In the genomic region with DNA sequence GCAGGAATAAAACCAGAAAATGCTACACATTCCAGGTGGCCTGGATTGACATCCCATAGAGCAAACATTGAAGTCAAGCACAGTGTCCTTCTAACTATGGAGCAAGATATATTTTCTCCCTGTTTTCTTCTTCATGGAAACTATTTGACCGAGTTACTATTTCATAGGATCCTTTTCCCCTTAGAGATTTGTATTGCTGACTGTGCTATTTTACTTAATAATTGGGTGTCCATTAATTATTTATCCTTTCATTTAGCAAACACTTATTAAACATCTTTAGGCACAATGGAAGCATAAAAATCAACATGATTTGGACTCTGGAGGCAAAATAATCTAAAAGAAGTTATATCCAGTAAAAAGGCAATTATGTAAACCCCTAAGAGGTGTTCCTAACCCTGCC, we compare ENCODE assay signal across 26 cellular contexts.
"Had no signal": no experiment of that assay in that cellular context is flagged by ENCODE, and none has a peak within 500 bp of the region (broad histone marks: within the 10 kb centered on the region; RNA-seq: fewer than 3 reads in every experiment).

No MANE protein-coding gene starts in this region.

- H3K9me3 ChIP-seq: ovary, psoas muscle, sigmoid colon, thoracic aorta, thyroid gland, tibial nerve, vagina had no signal

- H3K36me3 ChIP-seq: neural progenitor cell, ovary, sigmoid colon, stomach, thoracic aorta, thyroid gland, tibial nerve, upper lobe of left lung, vagina had no signal

- H3K4me3 ChIP-seq: neural progenitor cell, ovary, psoas muscle, sigmoid colon, stomach, thoracic aorta, thyroid gland, tibial nerve, upper lobe of left lung, vagina had no signal

- H3K27ac ChIP-seq: neural progenitor cell, ovary, parathyroid adenoma, psoas muscle, sigmoid colon, stomach, thoracic aorta, thyroid gland, tibial nerve, upper lobe of left lung, vagina had no signal

- H3K4me1 ChIP-seq: neural progenitor cell, parathyroid adenoma, psoas muscle, sigmoid colon, stomach, thyroid gland, tibial nerve, vagina had no signal

- H3K79me2 ChIP-seq: parathyroid adenoma had no signal

- H3K9ac ChIP-seq: neural progenitor cell, parathyroid adenoma had no signal

- H3K4me2 ChIP-seq: neural progenitor cell had no signal

- FAIRE-seq: small intestine, urothelium cell line had no signal

- DNase-seq: naive thymus-derived CD4-positive, alpha-beta T cell; natural killer cell; occipital lobe; ovary; posterior cingulate gyrus; psoas muscle; right cardiac atrium; sigmoid colon; small intestine; stimulated activated CD4-positive, alpha-beta T cell treated with anti-CD3 and anti-CD28 coated beads, Interleukin-15, amount 100 ng/mL, for 24 hours; stimulated activated CD4-positive, alpha-beta T cell treated with anti-CD3 and anti-CD28 coated beads, Interleukin-2, amount 100 ng/mL, for 24 hours; stimulated activated CD4-positive, alpha-beta T cell treated with anti-CD3 and anti-CD28 coated beads, Interleukin-2, amount 100 ng/mL, for 48 hours; stimulated activated CD4-positive, alpha-beta T cell treated with anti-CD3 and anti-CD28 coated beads, Interleukin-4, amount 100 ng/mL, for 24 hours; stimulated activated naive B cell treated with anti-CD40 and anti-IgM and Interleukin-4, amounts not matched to agents 10 μg/mL and 1 μg/mL and 100 μg/mL, for 72 hours; stimulated activated naive CD4-positive, alpha-beta T cell treated with Interleukin-2 at 50 U/mL for 16 hours; stomach; thyroid gland; trophoblast cell; upper lobe of left lung had no signal

- H2AFZ ChIP-seq: neural progenitor cell, parathyroid adenoma had no signal

- H3K27me3 ChIP-seq: neural progenitor cell, ovary, sigmoid colon, stomach, thyroid gland, tibial nerve, upper lobe of left lung, vagina had no signal

- ATAC-seq: naive thymus-derived CD4-positive, alpha-beta T cell; natural killer cell; psoas muscle; right cardiac atrium; stimulated activated effector memory CD8-positive, alpha-beta T cell treated with anti-CD3 and anti-CD28 coated beads, Interleukin-12 subunit alpha, Interleukin-12 subunit beta, amount 100 ng/mL, for 72 hours; stimulated activated naive B cell treated with anti-CD40 and anti-IgM and Interleukin-4, amounts not matched to agents 10 μg/mL and 1 μg/mL and 100 μg/mL, for 72 hours had no signal
